ENCODE assay signal across 19 cellular contexts in the genomic region with DNA sequence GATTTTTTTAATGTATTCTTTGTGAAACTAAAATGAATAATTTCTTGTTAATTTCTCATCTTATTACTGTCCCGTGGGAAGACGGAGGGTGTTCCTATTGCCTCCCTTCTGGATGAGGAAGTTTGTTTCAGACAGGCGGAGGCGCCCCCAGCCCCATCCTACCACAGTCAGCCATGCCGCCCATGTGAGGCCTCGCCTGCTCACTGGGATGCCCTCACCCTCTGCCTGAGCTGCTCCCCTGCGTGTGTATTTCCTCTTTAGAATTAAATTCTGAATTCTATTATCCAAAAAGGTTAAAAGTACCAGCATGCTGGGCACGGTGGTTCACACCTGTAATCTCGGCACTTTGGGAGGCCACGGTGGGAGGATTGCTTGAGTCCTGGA. TPM values are rescaled to one million over a fixed set of nuclear protein-coding genes. Genes with fewer than 3 reads are reported as not detected.
DNase-seq lines count a peak whose midpoint lies in the region; ATAC-seq and TF ChIP-seq lines count a peak whose summit lies in the region.
"Had no signal": no experiment of that assay in that cellular context is flagged by ENCODE, and none has a peak within 500 bp of the region (broad histone marks: within the 10 kb centered on the region; RNA-seq: fewer than 3 reads in every experiment).

No MANE protein-coding gene starts in this region.

- CTCF ChIA-PET in RWPE1 (lab: Yijun Ruan, JAX) = interaction anchor here (0.6 to 1.4 kb wide), 5 partner anchors 8 to 144 kb away, joined by 3 to 6 read pairs (median 3); no protein-coding TSS in a partner anchor
- CTCF ChIA-PET in activated naive CD4-positive, alpha-beta T cell treated with anti-CD3 and anti-CD28 coated beads, Interleukin-2, amount 10 ng/mL, durations not matched to agents 7 days and 5 days (lab: Charles Lee) = interaction anchor here (0.6 to 3.0 kb wide), 9 partner anchors 11 to 204 kb away, joined by 3 to 25 read pairs (median 4); a partner anchor contains a TSS

- H3K4me3 ChIP-seq in psoas muscle (no peak overlapping the region), thyroid gland (replicated peaks in 1 of 3) (no peak overlapping the region)
- H3K4me3 ChIP-seq: GM23338, SJSA1 had no signal

- no peaks in the 10 kb centered on the region for H3K27me3 Mint-ChIP-seq in activated naive CD4-positive, alpha-beta T cell treated with anti-CD3 and anti-CD28 coated beads, Interleukin-2, amount 10 ng/mL, durations not matched to agents 7 days and 5 days
- H3K27me3 Mint-ChIP-seq: CD8-positive, alpha-beta memory T cell had no signal

- no peak for TF ChIP-seq CTCF in RWPE1 (conservative IDR thresholded peaks at IDR 0.05; ENCODE audit: low read depth)
- TF ChIP-seq CTCF in psoas muscle (IDR thresholded peaks at IDR 0.05) = no peak
- no peak for TF ChIP-seq CTCF in thyroid gland (IDR thresholded peaks at IDR 0.05)

- H3K36me3 Mint-ChIP-seq in activated naive CD4-positive, alpha-beta T cell treated with anti-CD3 and anti-CD28 coated beads, Interleukin-2, amount 10 ng/mL, durations not matched to agents 7 days and 5 days = peaks cover 55% of the 10 kb centered on the region

- H3K27ac ChIP-seq in RWPE1 (peak overlapping the region; percentile 12; the same call in 1 of the 2 replicates), angular gyrus (ENCODE audit: low read depth, low read length) (peak overlapping the region; percentile 67), psoas muscle (peak overlapping the region; percentile 81), thyroid gland (peak overlapping the region in 2 of 3 donors; percentile 77 to 81)
- H3K27ac ChIP-seq: SJSA1 had no signal

- no peaks in the 10 kb centered on the region for H3K9me3 Mint-ChIP-seq in activated naive CD4-positive, alpha-beta T cell treated with anti-CD3 and anti-CD28 coated beads, Interleukin-2, amount 10 ng/mL, durations not matched to agents 7 days and 5 days
- H3K9me3 Mint-ChIP-seq: CD8-positive, alpha-beta memory T cell; GM23338 had no signal

- DNase-seq in RWPE1 (ENCODE audit: low spot score) (no peak), psoas muscle (no peak), thyroid gland (no peak), NCI-H2171 (lab: John Stamatoyannopoulos, UW) (no peak)
- DNase-seq in activated naive CD4-positive, alpha-beta T cell treated with anti-CD3 and anti-CD28 coated beads, Interleukin-2, amount 10 ng/mL, durations not matched to agents 7 days and 5 days = no peak
- DNase-seq: CD8-positive, alpha-beta memory T cell; DMS79 treated with DMSO at 0.1 percent for 48 hours; IMR-90; NCI-H1417; NCI-H187; NCI-H2107; NCI-H2227 treated with DMSO at 0.1 percent for 48 hours; NCI-H510A treated with DMSO at 0.1 percent for 48 hours; PC-3 had no signal

- ATAC-seq in psoas muscle (no peak), GM18861 (IDR thresholded peaks at IDR 0.05; ENCODE audit: unreplicated experiment) (no peak)
- ATAC-seq: GM23338, HCT116, PC-3 had no signal

- POLR2A ChIA-PET in RWPE1 (lab: Yijun Ruan, JAX; ENCODE audit: low non-redundant PET) = no interaction called here

- TF ChIP-seq POLR2A in thyroid gland (IDR thresholded peaks at IDR 0.05) = no peak

- WGBS in psoas muscle, 3 donors = 93 to 96% (median 96%) methylated on average over 10 of the region's 10 CpGs
- WGBS in thyroid gland, 2 donors = 94 to 99% methylated on average over 10 of the region's 10 CpGs

- H3K27ac Mint-ChIP-seq in activated naive CD4-positive, alpha-beta T cell treated with anti-CD3 and anti-CD28 coated beads, Interleukin-2, amount 10 ng/mL, durations not matched to agents 7 days and 5 days = no peak overlapping the region
- H3K27ac Mint-ChIP-seq: CD8-positive, alpha-beta memory T cell; GM23338 had no signal

- no peak overlapping the region for H3K4me3 Mint-ChIP-seq in activated naive CD4-positive, alpha-beta T cell treated with anti-CD3 and anti-CD28 coated beads, Interleukin-2, amount 10 ng/mL, durations not matched to agents 7 days and 5 days
- H3K4me3 Mint-ChIP-seq: CD8-positive, alpha-beta memory T cell; GM23338 had no signal

- H3K9me3 ChIP-seq in psoas muscle = no peaks in the 10 kb centered on the region
- H3K9me3 ChIP-seq in thyroid gland = no peaks in the 10 kb centered on the region
- H3K9me3 ChIP-seq: SJSA1 had no signal

- intact Hi-C loops in psoas muscle (cut with DNase I) (no loop called here), thyroid gland (cut with DNase I) (loop anchor here (5.0 kb wide), 1 partner anchor 51 kb away; no protein-coding TSS in a partner anchor)

- peaks cover 10% of the 10 kb centered on the region for H3K4me1 ChIP-seq in psoas muscle
- H3K4me1 ChIP-seq in thyroid gland = peaks cover 20 to 37% of the 10 kb centered on the region in 2 donors
- H3K4me1 ChIP-seq: SJSA1 had no signal

- H3K27me3 ChIP-seq in psoas muscle (ENCODE audit: insufficient read depth in 3 of 3, low read length in 2 of 3) (no peaks in the 10 kb centered on the region), thyroid gland (no peaks in the 10 kb centered on the region)
- H3K27me3 ChIP-seq: SJSA1 had no signal

- H3K36me3 ChIP-seq in psoas muscle (ENCODE audit: insufficient read depth in 1 of 2, low read depth in 1 of 2) (peaks cover 3 to 62% of the 10 kb centered on the region in 2 donors), thyroid gland (peaks cover 19 to 31% of the 10 kb centered on the region in 2 donors)

- peaks cover 44% of the 10 kb centered on the region for H3K4me1 Mint-ChIP-seq in activated naive CD4-positive, alpha-beta T cell treated with anti-CD3 and anti-CD28 coated beads, Interleukin-2, amount 10 ng/mL, durations not matched to agents 7 days and 5 days
- H3K4me1 Mint-ChIP-seq: GM23338 had no signal

RNA-seq across cellular contexts. Expression of a gene that starts 14.0 kb away (rescaled TPM):
- 10 to 100 TPM; 29.2 to 38.7 (median 35.2) TPM for total RNA-seq in psoas muscle
- polyA plus RNA-seq in psoas muscle = 10 to 100 TPM; 26.9 to 71.2 (median 29.7) TPM
- total RNA-seq in thyroid gland = 10 to 100 TPM; 33.6 to 48.6 (median 41.7) TPM

RNA-seq across cellular contexts. Expression of a gene that starts 14.3 kb away (rescaled TPM):
- total RNA-seq in psoas muscle (100 to 1,000 TPM; 409 to 577 (median 500) TPM), thyroid gland (100 to 1,000 TPM; 172 to 408 (median 330) TPM)
- 100 to 1,000 TPM; 619 to 931 (median 653) TPM for polyA plus RNA-seq in psoas muscle

RNA-seq across cellular contexts. Expression of a gene that starts 26.7 kb away (rescaled TPM):
- 10 to 100 TPM in 1 of 4 donors, 1 to 10 TPM in 3; 5.6 to 10.7 (median 8.1) TPM for total RNA-seq in psoas muscle
- 1 to 10 TPM; 1.2 to 4.5 (median 3.8) TPM for polyA plus RNA-seq in psoas muscle
- 10 to 100 TPM; 24.1 to 40.3 (median 27.6) TPM for total RNA-seq in thyroid gland

RNA-seq across cellular contexts. Expression of a gene that starts 48.6 kb away (rescaled TPM):
- total RNA-seq in psoas muscle (10 to 100 TPM; 50.4 to 70.6 (median 59.2) TPM), thyroid gland (10 to 100 TPM; 37.8 to 55.1 (median 49.7) TPM)
- polyA plus RNA-seq in psoas muscle = 10 to 100 TPM; 64.1 to 80.6 (median 76.2) TPM

RNA-seq across cellular contexts. Expression of a gene that starts 48.7 kb away (rescaled TPM):
- total RNA-seq in psoas muscle = 1 to 10 TPM; 2.7 to 7.0 (median 3.6) TPM
- polyA plus RNA-seq in psoas muscle = 1 to 10 TPM; 3.3 to 6.4 (median 4.9) TPM
- total RNA-seq in thyroid gland = 10 to 100 TPM in 2 of 4 donors, 1 to 10 TPM in 2; 8.7 to 13.1 (median 10.5) TPM

Comparison
In these comparisons a context has a peak if more than half of its experiments do, and no peak if none do; other contexts are left out.
1. H3K27ac ChIP-seq: peak in every context shown above with its lines; median percentile 81 in psoas muscle; 79 in thyroid gland; 67 in angular gyrus; 12 in RWPE1.